In the genomic region with DNA sequence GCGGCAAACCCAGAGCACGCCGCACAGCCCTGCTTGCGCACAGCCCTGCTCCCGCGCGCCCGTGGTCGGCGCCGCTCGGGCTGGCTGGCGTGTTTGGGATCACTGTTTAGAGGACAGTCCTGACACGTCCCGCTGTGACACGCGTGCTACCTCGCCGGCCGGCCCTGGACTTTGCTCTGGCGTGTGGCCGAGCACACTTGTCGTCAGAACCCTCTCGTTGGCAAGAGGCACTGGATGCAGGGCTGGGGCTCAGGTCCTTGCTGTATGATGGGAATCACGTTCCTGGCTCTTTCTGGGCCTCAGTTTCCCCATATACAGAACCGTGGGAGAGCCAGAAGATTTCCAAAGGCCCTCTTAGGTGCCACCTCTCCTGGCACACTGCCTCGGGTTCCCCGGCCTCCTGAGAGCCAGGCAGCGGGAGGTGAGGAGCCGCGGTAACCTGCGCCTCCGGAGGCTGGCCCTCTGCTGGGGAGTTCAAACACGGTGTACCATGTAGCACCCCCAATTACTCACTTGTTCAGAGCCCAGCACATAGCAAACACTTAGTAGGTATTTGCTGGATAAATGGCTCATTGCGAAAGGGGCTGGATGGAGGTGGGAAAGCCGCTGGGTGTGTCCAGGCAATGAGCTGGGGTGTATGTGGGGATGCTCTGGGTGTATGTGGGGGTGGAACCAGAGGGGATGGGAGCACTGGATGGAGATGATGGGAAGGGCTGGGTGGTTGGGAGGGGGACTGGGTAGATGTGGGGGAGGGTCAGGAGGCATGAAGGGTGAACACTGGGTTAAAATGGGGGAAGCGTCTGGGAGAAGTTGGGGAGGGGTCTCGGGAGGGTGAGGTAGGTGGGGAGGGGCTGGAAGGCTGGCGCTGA, we compare ENCODE assay signal across 11 cellular contexts.
"Had no signal": no experiment of that assay in that cellular context is flagged by ENCODE, and none has a peak within 500 bp of the region (broad histone marks: within the 10 kb centered on the region; RNA-seq: fewer than 3 reads in every experiment).

No MANE protein-coding gene starts in this region.

- H3K27ac Mint-ChIP-seq: activated B cell treated with CpG ODN at 0.5 μM for 24 hours; activated CD8-positive, alpha-beta T cell treated with anti-CD3 and anti-CD28 coated beads for 36 hours; activated naive CD8-positive, alpha-beta T cell treated with anti-CD3 and anti-CD28 coated beads, Interleukin-2, amount 50 U/mL, for 24 hours had no signal

- H3K9me3 ChIP-seq: psoas muscle, SJSA1, tibial nerve had no signal

- H3K36me3 ChIP-seq: SJSA1, tibial nerve had no signal

- DNase-seq: activated B cell treated with CpG ODN at 0.5 μM for 24 hours; activated CD4-positive, alpha-beta T cell treated with anti-CD3 and anti-CD28 coated beads for 48 hours; activated CD8-positive, alpha-beta T cell treated with anti-CD3 and anti-CD28 coated beads for 36 hours; activated naive CD4-positive, alpha-beta T cell; activated naive CD8-positive, alpha-beta T cell treated with anti-CD3 and anti-CD28 coated beads, Interleukin-2, amount 50 U/mL, for 24 hours; psoas muscle; stimulated activated CD4-positive, alpha-beta T cell treated with anti-CD3 and anti-CD28 coated beads, Interleukin-12 subunit alpha, Interleukin-12 subunit beta, amount 100 ng/mL, for 4 hours; stimulated activated CD4-positive, alpha-beta T cell treated with anti-CD3 and anti-CD28 coated beads, Interleukin-2, amount 100 ng/mL, for 24 hours had no signal

- H3K27me3 Mint-ChIP-seq: activated naive CD8-positive, alpha-beta T cell treated with anti-CD3 and anti-CD28 coated beads, Interleukin-2, amount 50 U/mL, for 24 hours had no signal

- H3K4me1 Mint-ChIP-seq: activated B cell treated with CpG ODN at 0.5 μM for 24 hours; activated naive CD8-positive, alpha-beta T cell treated with anti-CD3 and anti-CD28 coated beads, Interleukin-2, amount 50 U/mL, for 24 hours had no signal

- H3K27ac ChIP-seq: psoas muscle, SJSA1, tibial nerve had no signal

- H3K9me3 Mint-ChIP-seq: activated B cell treated with CpG ODN at 0.5 μM for 24 hours; activated CD8-positive, alpha-beta T cell treated with anti-CD3 and anti-CD28 coated beads for 36 hours; activated naive CD8-positive, alpha-beta T cell treated with anti-CD3 and anti-CD28 coated beads, Interleukin-2, amount 50 U/mL, for 24 hours; nephron had no signal

- H3K4me3 Mint-ChIP-seq: activated B cell treated with CpG ODN at 0.5 μM for 24 hours; activated CD8-positive, alpha-beta T cell treated with anti-CD3 and anti-CD28 coated beads for 36 hours; activated naive CD8-positive, alpha-beta T cell treated with anti-CD3 and anti-CD28 coated beads, Interleukin-2, amount 50 U/mL, for 24 hours; nephron had no signal

- H3K27me3 ChIP-seq: SJSA1, tibial nerve had no signal

- ATAC-seq: activated CD8-positive, alpha-beta T cell treated with anti-CD3 and anti-CD28 coated beads for 36 hours; activated naive CD8-positive, alpha-beta T cell treated with anti-CD3 and anti-CD28 coated beads, Interleukin-2, amount 50 U/mL, for 24 hours; psoas muscle had no signal

- H3K4me3 ChIP-seq: psoas muscle, SJSA1, tibial nerve had no signal

- H3K4me1 ChIP-seq: SJSA1 had no signal
